In the genomic region with DNA sequence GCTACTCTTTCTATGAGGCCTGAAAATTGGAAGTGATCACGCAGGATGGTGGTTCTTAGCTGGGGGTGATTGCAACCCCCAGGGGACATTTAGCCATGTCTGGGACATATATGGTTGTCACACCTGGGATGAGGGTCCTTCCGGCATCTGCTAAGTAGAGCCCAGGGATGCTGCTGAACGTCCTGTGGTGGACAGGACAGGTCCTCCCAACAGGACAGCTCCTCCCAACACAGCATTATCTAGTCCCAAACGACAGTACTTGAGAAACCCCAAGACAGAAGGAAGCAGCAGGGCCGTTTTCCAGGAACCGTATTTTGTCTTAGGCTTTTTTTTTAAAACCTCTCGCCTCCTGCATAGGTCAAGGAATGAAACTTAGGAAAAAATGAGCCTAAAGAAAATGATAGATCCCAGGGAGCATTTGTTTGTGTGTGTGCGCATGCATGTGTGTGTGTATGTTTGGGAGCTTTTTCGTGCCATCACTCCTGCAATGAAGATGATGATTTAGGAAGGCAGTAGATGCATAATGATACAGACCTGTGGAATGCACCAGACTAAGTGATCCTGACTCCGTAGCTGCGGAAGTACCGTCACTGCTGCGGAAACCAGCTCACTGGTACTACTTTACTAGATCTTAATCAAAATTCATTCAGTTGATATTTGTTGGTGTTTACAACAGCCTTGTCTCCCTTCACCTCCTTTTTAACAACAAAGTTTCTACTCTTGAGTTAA, we compare ENCODE assay signal across 1 cellular context.
TF ChIP-seq lines count a peak whose summit lies in the region.

No MANE protein-coding gene starts in this region.

TF ChIP-seq in A549, 52 proteins besides CTCF, POLR2A, EP300 and RAD21 (continued from another document):
- TF ChIP-seq MAZ (IDR thresholded peaks at IDR 0.05; ENCODE audit: borderline replicate concordance, low read depth, low read length) (no peak), ATOH8 (CRISPR knock-in tag; IDR thresholded peaks at IDR 0.05; ENCODE audit: low read depth) (no peak), KDM5A (IDR thresholded peaks at IDR 0.05) (no peak), CHD2 (IDR thresholded peaks at IDR 0.05; ENCODE audit: low read length, partially characterized antibody) (no peak), BHLHE40 (IDR thresholded peaks at IDR 0.05; ENCODE audit: low read depth, low read length) (no peak), GATA3 (IDR thresholded peaks at IDR 0.05; ENCODE audit: borderline replicate concordance) (no peak), HEYL (CRISPR knock-in tag; IDR thresholded peaks at IDR 0.05) (no peak), HOXA7 (CRISPR knock-in tag; IDR thresholded peaks at IDR 0.05) (no peak), FOSL2 (IDR thresholded peaks at IDR 0.05) (no peak), FOSL2 (CRISPR knock-in tag; IDR thresholded peaks at IDR 0.05) (no peak), NPAS2 (CRISPR knock-in tag; IDR thresholded peaks at IDR 0.05; ENCODE audit: borderline replicate concordance) (no peak)
- TF ChIP-seq, protein P1, sequence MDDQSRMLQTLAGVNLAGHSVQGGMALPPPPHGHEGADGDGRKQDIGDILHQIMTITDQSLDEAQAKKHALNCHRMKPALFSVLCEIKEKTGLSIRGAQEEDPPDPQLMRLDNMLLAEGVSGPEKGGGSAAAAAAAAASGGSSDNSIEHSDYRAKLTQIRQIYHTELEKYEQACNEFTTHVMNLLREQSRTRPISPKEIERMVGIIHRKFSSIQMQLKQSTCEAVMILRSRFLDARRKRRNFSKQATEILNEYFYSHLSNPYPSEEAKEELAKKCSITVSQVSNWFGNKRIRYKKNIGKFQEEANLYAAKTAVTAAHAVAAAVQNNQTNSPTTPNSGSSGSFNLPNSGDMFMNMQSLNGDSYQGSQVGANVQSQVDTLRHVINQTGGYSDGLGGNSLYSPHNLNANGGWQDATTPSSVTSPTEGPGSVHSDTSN (IDR thresholded peaks at IDR 0.05), result no peak
- TF ChIP-seq, protein P2, sequence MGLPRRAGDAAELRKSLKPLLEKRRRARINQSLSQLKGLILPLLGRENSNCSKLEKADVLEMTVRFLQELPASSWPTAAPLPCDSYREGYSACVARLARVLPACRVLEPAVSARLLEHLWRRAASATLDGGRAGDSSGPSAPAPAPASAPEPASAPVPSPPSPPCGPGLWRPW (IDR thresholded peaks at IDR 0.05), result no peak
